8 cellular contexts compared by ENCODE assay signal in the genomic region with DNA sequence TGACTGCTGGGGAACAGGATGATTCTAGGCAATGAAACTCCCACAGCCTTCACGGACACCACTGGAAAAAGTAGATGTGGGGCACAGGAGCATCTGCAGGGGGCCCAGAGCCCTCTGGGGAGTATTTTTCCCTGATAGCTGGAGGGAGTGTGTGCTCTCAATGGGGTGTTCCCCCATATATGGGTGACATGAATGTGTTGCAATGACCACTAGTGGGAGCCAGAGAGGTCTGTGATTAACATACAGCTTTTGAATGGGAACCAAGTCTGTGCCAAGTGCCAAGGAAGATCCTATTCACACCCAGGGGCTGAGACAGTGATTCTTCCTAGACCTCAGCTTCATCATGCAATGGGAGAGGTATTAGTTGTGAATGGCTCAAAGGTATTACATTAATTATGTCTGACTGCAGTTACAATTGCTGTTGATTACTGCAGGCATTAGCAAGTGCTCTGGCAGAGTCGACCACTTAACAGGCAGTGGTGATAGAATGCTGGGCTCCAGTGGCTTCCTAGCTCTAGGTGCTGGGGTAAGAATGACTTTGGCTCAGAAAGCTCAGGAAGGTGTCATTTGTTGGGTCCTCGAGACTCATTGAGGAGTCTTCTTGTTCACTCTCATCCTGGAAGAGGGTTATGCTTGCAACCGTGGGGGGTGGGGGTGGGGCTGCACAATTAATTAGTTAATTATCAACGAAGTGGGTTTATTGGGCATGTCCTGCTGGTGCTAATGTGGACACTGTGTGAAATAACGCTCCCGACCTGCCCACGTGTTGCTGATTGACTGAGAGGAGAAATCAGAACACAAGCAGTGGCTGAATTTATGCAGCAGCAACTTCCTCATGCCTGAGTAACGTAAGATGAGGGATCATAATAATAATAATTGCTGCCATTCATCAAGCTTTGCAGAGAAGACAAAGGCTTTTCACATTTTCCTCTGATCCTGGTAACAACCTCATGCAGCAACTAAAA.
DNase-seq lines count a peak whose midpoint lies in the region; ATAC-seq, FAIRE-seq and TF ChIP-seq lines count a peak whose summit lies in the region.

No MANE protein-coding gene starts in this region.

- H3K36me3 ChIP-seq in Caco-2 (ENCODE audit: control insufficient read depth, insufficient read depth, low read length) (no peaks in the 10 kb centered on the region), SK-N-MC (ENCODE audit: insufficient read depth, low read length) (0 out of 2 replicates have a peak, but pooled peaks cover 3% of the 10 kb centered on the region), bronchial epithelial cell (ENCODE audit: control insufficient read depth, insufficient read depth, low read length) (no peaks in the 10 kb centered on the region), kidney epithelial cell (ENCODE audit: control insufficient read depth, insufficient read depth, low read length) (no peaks in the 10 kb centered on the region)

- H3K9ac ChIP-seq in SK-N-MC (ENCODE audit: insufficient read length), result peak overlapping the region; percentile 6

- TF ChIP-seq CTCF in Caco-2 (IDR thresholded peaks at IDR 0.05; ENCODE audit: insufficient read depth in 1 of 2, low read depth in 1 of 2, low read length in 1 of 2, severe bottlenecking in 1 of 2, unreplicated experiment in 1 of 2), result peak; percentile 76 to 83
- peak; percentile 81 for TF ChIP-seq CTCF in bronchial epithelial cell (IDR thresholded peaks at IDR 0.05; ENCODE audit: insufficient read depth, low read length, severe bottlenecking)
- TF ChIP-seq CTCF in kidney epithelial cell (IDR thresholded peaks at IDR 0.05; ENCODE audit: insufficient read depth, low read length, poor library complexity, severe bottlenecking), result peak; percentile 85

- H3K4me1 ChIP-seq in Caco-2, result no peaks in the 10 kb centered on the region

- peaks cover 20% of the 10 kb centered on the region for H3K27me3 Mint-ChIP-seq in Caco-2 (ENCODE audit: insufficient read depth, unreplicated experiment)

- no TSS peak for BruUV-seq in Caco-2 (replicated peaks; lab: Mats Ljungman, UMichigan)

- peaks cover 4% of the 10 kb centered on the region for H3K36me3 Mint-ChIP-seq in Caco-2 (ENCODE audit: insufficient read depth, unreplicated experiment)

- no peaks in the 10 kb centered on the region for H3K9me3 ChIP-seq in Caco-2
- no peaks in the 10 kb centered on the region for H3K9me3 ChIP-seq in SK-N-MC (ENCODE audit: low read depth, low read length)

- CTCF ChIA-PET in Caco-2 (lab: Charles Lee), result interaction anchor here (0.6 to 1.0 kb wide), 5 partner anchors 8 to 856 kb away, joined by 3 to 6 read pairs (median 3); no protein-coding TSS in a partner anchor

- H3K27me3 ChIP-seq in Caco-2 (replicated peaks; ENCODE audit: control insufficient read depth, insufficient read depth, low read length), result no peaks in the 10 kb centered on the region; the same call in 1 of the 2 replicates
- H3K27me3 ChIP-seq in bronchial epithelial cell (ENCODE audit: control insufficient read depth, insufficient read depth, low read length), result peaks cover 3% of the 10 kb centered on the region
- H3K27me3 ChIP-seq in kidney epithelial cell (ENCODE audit: control insufficient read depth, insufficient read depth, low read length), result peaks cover 9% of the 10 kb centered on the region

- intact Hi-C loops in Caco-2 (cut with micrococcal nuclease; ENCODE audit: unreplicated experiment), result loop anchor here (1.0 to 10.0 kb wide), 2 partner anchors 351 to 535 kb away; no protein-coding TSS in a partner anchor

- DNase-seq in Caco-2, result peak; percentile 55 to 62
- peak; percentile 69 for DNase-seq in LHCN-M2 (ENCODE audit: low read depth)
- DNase-seq in SK-N-MC (ENCODE audit: low read depth, low spot score), result peak; percentile 77
- peak; percentile 68 for DNase-seq in bronchial epithelial cell (ENCODE audit: low read depth)
- DNase-seq in kidney epithelial cell (ENCODE audit: low read depth), result peak; percentile 29
- DNase-seq in stimulated activated CD4-positive, alpha-beta T cell treated with anti-CD3 and anti-CD28 coated beads, Interleukin-2, amount 100 ng/mL, for 4 hours (ENCODE audit: low read depth), result peak; percentile 4

- ATAC-seq in GM19395 (IDR thresholded peaks at IDR 0.05; ENCODE audit: unreplicated experiment), result peak; percentile 81
- no peak for ATAC-seq in HG03520 (IDR thresholded peaks at IDR 0.05; ENCODE audit: unreplicated experiment)

- no peaks in the 10 kb centered on the region for H3K9me3 Mint-ChIP-seq in Caco-2 (ENCODE audit: unreplicated experiment)

- FAIRE-seq in bronchial epithelial cell (lab: Jason Lieb, UNC), result no peak

- no peak overlapping the region for H3K4me3 ChIP-seq in Caco-2 (ENCODE audit: low read depth, low read length)
- H3K4me3 ChIP-seq in SK-N-MC, result no peak overlapping the region
- no peak overlapping the region for H3K4me3 ChIP-seq in bronchial epithelial cell (ENCODE audit: low read depth, low read length)
- H3K4me3 ChIP-seq in kidney epithelial cell (ENCODE audit: low read depth, low read length), result no peak overlapping the region

- POLR2A ChIA-PET in Caco-2 (lab: Charles Lee), result no interaction called here

- no peak overlapping the region for H3K27ac Mint-ChIP-seq in Caco-2 (ENCODE audit: unreplicated experiment)

- no peaks in the 10 kb centered on the region for H3K4me1 Mint-ChIP-seq in Caco-2 (ENCODE audit: low read depth, unreplicated experiment)

- H3K4me3 Mint-ChIP-seq in Caco-2 (ENCODE audit: unreplicated experiment), result no peak overlapping the region

- peak overlapping the region; percentile 10 for H3K27ac ChIP-seq in SK-N-MC

Comparison
In these comparisons a context has a peak if more than half of its experiments do, and no peak if none do; other contexts are left out.
1. DNase-seq: peak in every context shown above with its lines; median percentile 77 in SK-N-MC; 69 in LHCN-M2; 68 in bronchial epithelial cell; 58 in Caco-2; 29 in kidney epithelial cell; 4 in stimulated activated CD4-positive, alpha-beta T cell treated with anti-CD3 and anti-CD28 coated beads, Interleukin-2, amount 100 ng/mL, for 4 hours.